In the genomic region with DNA sequence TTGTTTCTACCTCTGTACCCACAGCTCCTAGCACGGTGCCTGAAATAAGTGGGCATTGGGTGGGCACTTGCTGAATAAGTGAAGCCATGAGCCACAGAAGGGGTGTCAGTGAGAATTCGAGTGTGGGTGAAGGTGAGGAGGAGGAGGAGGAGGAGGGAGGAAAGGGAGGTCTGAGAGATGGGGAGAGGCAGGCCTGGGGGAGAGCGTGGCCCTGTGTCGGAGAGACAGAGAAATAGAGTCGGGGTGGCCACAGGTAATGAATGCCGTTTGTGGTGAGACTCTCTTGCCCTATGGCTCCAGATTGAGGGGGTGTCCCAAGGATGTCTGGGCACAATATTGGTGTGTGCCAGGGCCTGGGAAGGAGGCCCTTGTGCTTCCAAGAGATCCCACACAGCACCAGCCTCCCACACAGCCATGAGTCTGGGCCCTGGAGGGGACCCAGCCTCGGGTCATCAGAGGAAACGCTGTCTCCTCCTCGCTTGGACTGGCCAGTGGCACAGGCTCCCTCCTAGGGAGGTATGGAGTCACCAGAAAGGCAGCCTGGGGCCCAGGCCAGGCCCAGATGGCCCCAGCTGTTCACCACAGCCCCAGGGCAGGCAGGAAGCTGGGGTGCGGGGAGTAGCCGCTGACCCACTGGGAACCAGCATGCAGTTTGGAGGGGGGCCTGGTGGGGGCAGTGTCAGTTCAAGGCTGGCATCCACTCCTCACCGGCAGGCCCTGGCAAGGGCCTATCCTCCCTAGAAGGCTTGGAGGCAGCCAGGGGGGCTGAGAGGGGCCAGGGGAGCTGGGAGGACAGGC, we compare ENCODE assay signal across 9 cellular contexts. TPM values are rescaled to one million over a fixed set of nuclear protein-coding genes. Genes with fewer than 3 reads are reported as not detected.
DNase-seq lines count a peak whose midpoint lies in the region; ATAC-seq, FAIRE-seq and TF ChIP-seq lines count a peak whose summit lies in the region.
"Had no signal": no experiment of that assay in that cellular context is flagged by ENCODE, and none has a peak within 500 bp of the region (broad histone marks: within the 10 kb centered on the region; RNA-seq: fewer than 3 reads in every experiment).

No MANE protein-coding gene starts in this region.

- H3K27ac ChIP-seq in left ventricle myocardium inferior (replicated peaks): no peak overlapping the region

- peaks cover 40% of the 10 kb centered on the region for H3K4me1 Mint-ChIP-seq in activated CD4-positive, alpha-beta T cell treated with anti-CD3 and anti-CD28 coated beads, Interleukin-2, amount 10 ng/mL, durations not matched to agents 24 days and 14 days
- peaks cover 65% of the 10 kb centered on the region for H3K4me1 Mint-ChIP-seq in stimulated activated naive CD8-positive, alpha-beta T cell treated with anti-CD3 and anti-CD28 coated beads, Interleukin-15, amount 100 ng/mL, for 72 hours

- H3K9me3 ChIP-seq in left ventricle myocardium inferior (replicated peaks): no peaks in the 10 kb centered on the region

- TF ChIP-seq CTCF in left ventricle myocardium inferior (IDR thresholded peaks at IDR 0.05; ENCODE audit: borderline replicate concordance): peak; percentile 50

- DNase-seq in AG08395 (ENCODE audit: low spot score): peak; percentile 88
- peak; percentile 56 for DNase-seq in GM12891 (ENCODE audit: insufficient read length, low spot score)
- peak; percentile 71 for DNase-seq in activated CD4-positive, alpha-beta T cell treated with anti-CD3 and anti-CD28 coated beads, Interleukin-2, amount 10 ng/mL, durations not matched to agents 24 days and 14 days
- DNase-seq in left ventricle myocardium inferior: peak; percentile 74
- peak; percentile 25 to 46 for DNase-seq in stimulated activated naive CD8-positive, alpha-beta T cell treated with anti-CD3 and anti-CD28 coated beads, Interleukin-15, amount 100 ng/mL, for 72 hours
- DNase-seq in GM19240 (ENCODE audit: insufficient read length, low spot score): no peak
- DNase-seq in NCI-H1048 (lab: John Stamatoyannopoulos, UW): no peak

- H3K4me3 ChIP-seq in left ventricle myocardium inferior: no peak overlapping the region

- TF ChIP-seq POLR2A in GM12891 (IDR thresholded peaks at IDR 0.05; ENCODE audit: low read depth, low read length): no peak

- no peaks in the 10 kb centered on the region for H3K36me3 Mint-ChIP-seq in activated CD4-positive, alpha-beta T cell treated with anti-CD3 and anti-CD28 coated beads, Interleukin-2, amount 10 ng/mL, durations not matched to agents 24 days and 14 days (ENCODE audit: low read depth)

- peak; percentile 50 for ATAC-seq in stimulated activated naive CD8-positive, alpha-beta T cell treated with anti-CD3 and anti-CD28 coated beads, Interleukin-15, amount 100 ng/mL, for 72 hours
- no peak for ATAC-seq in HG03571 (IDR thresholded peaks at IDR 0.05; ENCODE audit: unreplicated experiment)

- H3K4me1 ChIP-seq in left ventricle myocardium inferior: peaks cover 14% of the 10 kb centered on the region

- H3K27me3 Mint-ChIP-seq in activated CD4-positive, alpha-beta T cell treated with anti-CD3 and anti-CD28 coated beads, Interleukin-2, amount 10 ng/mL, durations not matched to agents 24 days and 14 days: no peaks in the 10 kb centered on the region
- no peaks in the 10 kb centered on the region for H3K27me3 Mint-ChIP-seq in stimulated activated naive CD8-positive, alpha-beta T cell treated with anti-CD3 and anti-CD28 coated beads, Interleukin-15, amount 100 ng/mL, for 72 hours
- H3K27me3 Mint-ChIP-seq: central memory CD8-positive, alpha-beta T cell had no signal

- intact Hi-C loops in activated CD4-positive, alpha-beta T cell treated with anti-CD3 and anti-CD28 coated beads, Interleukin-2, amount 10 ng/mL, durations not matched to agents 24 days and 14 days (cut with micrococcal nuclease): no loop called here
- intact Hi-C loops in left ventricle myocardium inferior (cut with micrococcal nuclease): no loop called here

- no peaks in the 10 kb centered on the region for H3K36me3 ChIP-seq in left ventricle myocardium inferior

- FAIRE-seq in GM12891 (lab: Jason Lieb, UNC): no peak

- no peak overlapping the region for H3K4me3 Mint-ChIP-seq in activated CD4-positive, alpha-beta T cell treated with anti-CD3 and anti-CD28 coated beads, Interleukin-2, amount 10 ng/mL, durations not matched to agents 24 days and 14 days
- no peak overlapping the region for H3K4me3 Mint-ChIP-seq in stimulated activated naive CD8-positive, alpha-beta T cell treated with anti-CD3 and anti-CD28 coated beads, Interleukin-15, amount 100 ng/mL, for 72 hours
- H3K4me3 Mint-ChIP-seq: central memory CD8-positive, alpha-beta T cell had no signal

- no peak overlapping the region for H3K27ac Mint-ChIP-seq in activated CD4-positive, alpha-beta T cell treated with anti-CD3 and anti-CD28 coated beads, Interleukin-2, amount 10 ng/mL, durations not matched to agents 24 days and 14 days
- H3K27ac Mint-ChIP-seq in stimulated activated naive CD8-positive, alpha-beta T cell treated with anti-CD3 and anti-CD28 coated beads, Interleukin-15, amount 100 ng/mL, for 72 hours: peak overlapping the region; percentile 7 to 49

- H3K9me3 Mint-ChIP-seq in activated CD4-positive, alpha-beta T cell treated with anti-CD3 and anti-CD28 coated beads, Interleukin-2, amount 10 ng/mL, durations not matched to agents 24 days and 14 days: no peaks in the 10 kb centered on the region
- no peaks in the 10 kb centered on the region for H3K9me3 Mint-ChIP-seq in stimulated activated naive CD8-positive, alpha-beta T cell treated with anti-CD3 and anti-CD28 coated beads, Interleukin-15, amount 100 ng/mL, for 72 hours
- H3K9me3 Mint-ChIP-seq: central memory CD8-positive, alpha-beta T cell had no signal

- H3K27me3 ChIP-seq in left ventricle myocardium inferior (ENCODE audit: low read depth): peaks cover 32% of the 10 kb centered on the region

TF ChIP-seq in GM12891, 5 proteins besides CTCF, POLR2A, EP300 and RAD21:
- no peak for TF ChIP-seq PAX5 (IDR thresholded peaks at IDR 0.05; ENCODE audit: insufficient read depth, low read length, severe bottlenecking)
- TF ChIP-seq SPI1 (IDR thresholded peaks at IDR 0.05; ENCODE audit: low read depth, low read length): no peak
- no peak for TF ChIP-seq TAF1 (IDR thresholded peaks at IDR 0.05; ENCODE audit: low read depth, low read length)
- TF ChIP-seq POU2F2 (IDR thresholded peaks at IDR 0.05; ENCODE audit: low read depth, low read length): no peak
- TF ChIP-seq POLR2AphosphoS5 (IDR thresholded peaks at IDR 0.05; ENCODE audit: low read depth, low read length): no peak

RNA-seq across cellular contexts. Expression of gene SDK2, which starts 49.0 kb away (rescaled TPM):
- polyA plus RNA-seq in GM12891 (2012; ENCODE audit: low read depth, missing spikeins): not detected
- 0.42 and 0.52 TPM in 2 replicates for total RNA-seq in activated CD4-positive, alpha-beta T cell treated with anti-CD3 and anti-CD28 coated beads, Interleukin-2, amount 10 ng/mL, durations not matched to agents 24 days and 14 days
- 2.2 TPM for total RNA-seq in left ventricle myocardium inferior

Comparison
In these comparisons a context has a peak if more than half of its experiments do, and no peak if none do; other contexts are left out.
1. DNase-seq: peak in AG08395 (single experiment), GM12891 (single experiment), activated CD4-positive, alpha-beta T cell treated with anti-CD3 and anti-CD28 coated beads, Interleukin-2, amount 10 ng/mL, durations not matched to agents 24 days and 14 days (single experiment), left ventricle myocardium inferior (single experiment) and stimulated activated naive CD8-positive, alpha-beta T cell treated with anti-CD3 and anti-CD28 coated beads, Interleukin-15, amount 100 ng/mL, for 72 hours (2 of 2); none in GM19240 (single experiment) and NCI-H1048 (single experiment).